Comparison of ENCODE assay signal across 14 cellular contexts in the genomic region with DNA sequence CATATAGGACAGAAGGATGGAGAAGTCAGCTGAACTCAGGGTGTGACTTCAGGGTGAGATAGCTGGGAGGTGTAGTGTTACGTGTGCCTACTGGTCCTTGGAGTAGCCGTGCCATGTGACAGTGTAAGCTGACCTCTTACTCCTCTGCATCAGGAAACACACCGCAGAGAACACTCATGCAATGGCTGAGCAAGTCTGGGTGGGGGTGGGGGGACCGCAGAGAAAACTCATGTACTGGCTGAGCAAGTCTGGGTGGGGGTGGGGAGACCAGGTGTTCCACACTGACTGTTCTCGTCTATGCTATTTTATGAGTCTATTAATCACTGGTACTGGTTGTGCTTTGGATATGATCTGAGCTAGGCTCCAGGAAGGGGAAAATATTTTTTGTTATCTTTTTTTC.
DNase-seq lines count a peak whose midpoint lies in the region; ATAC-seq and TF ChIP-seq lines count a peak whose summit lies in the region.
"Had no signal": no experiment of that assay in that cellular context is flagged by ENCODE, and none has a peak within 500 bp of the region (broad histone marks: within the 10 kb centered on the region; RNA-seq: fewer than 3 reads in every experiment).

No MANE protein-coding gene starts in this region.

- H3K4me3 Mint-ChIP-seq in endodermal cell = no peak overlapping the region

- DNase-seq in H4 (ENCODE audit: low spot score) (peak; percentile 92), NCI-H524 (lab: John Stamatoyannopoulos, UW) (peak; percentile 70 to 88), endodermal cell (peak; percentile 69), trophoblast cell (peak; percentile 24 to 40), NCI-H446 (lab: John Stamatoyannopoulos, UW) (no peak), T1000 (lab: John Stamatoyannopoulos, UW) (no peak), NK-92 (lab: John Stamatoyannopoulos, UW; ENCODE audit: unreplicated experiment) (no peak)
- DNase-seq: activated effector memory CD4-positive, alpha-beta T cell treated with Interleukin-2 at 50 U/mL for 16 hours; dorsolateral prefrontal cortex; left colon; NCI-H1436 treated with DMSO at 0.1 percent for 48 hours; stomach; T-helper 9 cell had no signal

- H4K91ac ChIP-seq in trophoblast cell (ENCODE audit: low read depth, low read length) = peak overlapping the region; percentile 45

- H3K4me1 ChIP-seq in endodermal cell (ENCODE audit: control insufficient read depth, insufficient read depth, low read length) (no peaks in the 10 kb centered on the region), trophoblast cell (ENCODE audit: control insufficient read depth in 1 of 2, insufficient read depth in 2 of 2, low read length in 2 of 2) (peaks cover 24 to 27% of the 10 kb centered on the region in 2 experiments)

- no peaks in the 10 kb centered on the region for H3K79me2 ChIP-seq in trophoblast cell (ENCODE audit: control insufficient read depth, insufficient read depth, low read length, poor library complexity)

- no peaks in the 10 kb centered on the region for H3K27me3 ChIP-seq in endodermal cell (ENCODE audit: control insufficient read depth, insufficient read depth, low read length, poor library complexity, severe bottlenecking)
- H3K27me3 ChIP-seq in trophoblast cell (ENCODE audit: insufficient read depth, low read length) = no peaks in the 10 kb centered on the region
- H3K27me3 ChIP-seq: dorsolateral prefrontal cortex, stomach had no signal

- H3K4ac ChIP-seq in trophoblast cell (ENCODE audit: low read depth, low read length) = no peak overlapping the region

- H3K9me3 Mint-ChIP-seq in endodermal cell = no peaks in the 10 kb centered on the region

- WGBS in endodermal cell (ENCODE audit: insufficient coverage in 1 of 2, insufficient read length in 1 of 2), 2 experiments = 70% methylated on average over 5 of the region's 5 CpGs; no CpG with 5 or more reads in 1 of the 2 experiments
- no CpG with 5 or more reads among the region's 5 CpGs for WGBS in trophoblast cell (ENCODE audit: extremely low coverage, insufficient coverage, insufficient read length)

- H2BK12ac ChIP-seq in trophoblast cell (ENCODE audit: low read length) = no peak overlapping the region

- H3K27ac ChIP-seq in endodermal cell (ENCODE audit: low read depth, low read length) (no peak overlapping the region), trophoblast cell (ENCODE audit: low read depth, low read length) (no peak overlapping the region)
- H3K27ac ChIP-seq: dorsolateral prefrontal cortex had no signal

- no peaks in the 10 kb centered on the region for H3K36me3 Mint-ChIP-seq in endodermal cell (ENCODE audit: low read depth)

- no peak overlapping the region for H3K27ac Mint-ChIP-seq in endodermal cell

- no peak for TF ChIP-seq CTCF in endodermal cell (conservative IDR thresholded peaks at IDR 0.05)

- H3K79me1 ChIP-seq in trophoblast cell (ENCODE audit: low read length) = peaks cover 10% of the 10 kb centered on the region

- no peak overlapping the region for H2AK5ac ChIP-seq in trophoblast cell (ENCODE audit: low read length)

- H2BK120ac ChIP-seq in trophoblast cell (ENCODE audit: insufficient read depth, low read length, poor library complexity) = no peak overlapping the region

- H3K14ac ChIP-seq in trophoblast cell (ENCODE audit: low read length) = no peak overlapping the region

- H3K9me3 ChIP-seq in endodermal cell (ENCODE audit: control insufficient read depth, low read length) (no peaks in the 10 kb centered on the region), trophoblast cell (ENCODE audit: insufficient read depth, low read depth, low read length) (no peaks in the 10 kb centered on the region)
- H3K9me3 ChIP-seq: stomach had no signal

- no peak overlapping the region for H3K4me3 ChIP-seq in endodermal cell (ENCODE audit: low read length)
- no peak overlapping the region for H3K4me3 ChIP-seq in trophoblast cell (ENCODE audit: low read depth, low read length)
- H3K4me3 ChIP-seq: dorsolateral prefrontal cortex, stomach had no signal

- H3K23ac ChIP-seq in trophoblast cell (ENCODE audit: low read length) = no peak overlapping the region

- no peaks in the 10 kb centered on the region for H3K27me3 Mint-ChIP-seq in endodermal cell (ENCODE audit: insufficient read depth)

- no peak for ATAC-seq in GM19467 (IDR thresholded peaks at IDR 0.05; ENCODE audit: unreplicated experiment)
- ATAC-seq: left colon had no signal

- H3K9ac ChIP-seq in endodermal cell (ENCODE audit: extremely low read depth, low read length, poor library complexity, severe bottlenecking) (no peak overlapping the region), trophoblast cell (ENCODE audit: low read length) (no peak overlapping the region)

- peaks cover 1% of the 10 kb centered on the region for H3K4me1 Mint-ChIP-seq in endodermal cell

- H2AFZ ChIP-seq in trophoblast cell (ENCODE audit: insufficient read depth, low read length, poor library complexity) = no peak overlapping the region

- no peak overlapping the region for H2BK5ac ChIP-seq in trophoblast cell (ENCODE audit: low read depth, low read length, poor library complexity)

- H3K18ac ChIP-seq in trophoblast cell (ENCODE audit: low read length) = no peak overlapping the region

- H3K36me3 ChIP-seq in endodermal cell (ENCODE audit: control insufficient read depth, insufficient read depth, low read length) (no peaks in the 10 kb centered on the region), trophoblast cell (ENCODE audit: control insufficient read depth in 1 of 2, insufficient read depth in 2 of 2, low read length in 2 of 2) (peaks cover 2 to 6% of the 10 kb centered on the region in 2 experiments)
- H3K36me3 ChIP-seq: stomach had no signal

- no peak overlapping the region for H4K8ac ChIP-seq in trophoblast cell (ENCODE audit: low read depth, low read length)

- no peak overlapping the region for H3K4me2 ChIP-seq in trophoblast cell (ENCODE audit: low read length)

- no peak overlapping the region for H4K12ac ChIP-seq in trophoblast cell (ENCODE audit: low read depth, low read length)

Comparison
In these comparisons a context has a peak if more than half of its experiments do, and no peak if none do; other contexts are left out.
1. DNase-seq: peak in H4 (single experiment), NCI-H524 (2 of 2), endodermal cell (single experiment) and trophoblast cell (2 of 2); none in NCI-H446 (0 of 2), T1000 (single experiment) and NK-92 (single experiment).